37 cellular contexts compared by ENCODE assay signal in genomic region chr17:34603974-34604373, GRCh38. TPM values are rescaled to one million over a fixed set of nuclear protein-coding genes. Genes with fewer than 3 reads are reported as not detected.
"Had no signal": no experiment of that assay in that cellular context is flagged by ENCODE, and none has a peak within 500 bp of the region (broad histone marks: within the 10 kb centered on the region; RNA-seq: fewer than 3 reads in every experiment).

No MANE protein-coding gene starts in this region.

- H3K27me3 ChIP-seq: ascending aorta, cardiac muscle cell, colonic mucosa had no signal

- H3K36me3 Mint-ChIP-seq: activated CD4-positive, alpha-beta memory T cell treated with anti-CD3 and anti-CD28 coated beads for 36 hours; activated CD8-positive, alpha-beta memory T cell treated with anti-CD3 and anti-CD28 coated beads, Interleukin-2, amount 10 ng/mL, durations not matched to agents 7 days and 5 days; activated naive CD4-positive, alpha-beta T cell treated with anti-CD3 and anti-CD28 coated beads, Interleukin-2, amount 50 U/mL, for 24 hours; activated naive CD8-positive, alpha-beta T cell treated with anti-CD3 and anti-CD28 coated beads for 36 hours; brain had no signal

- H3K4me1 Mint-ChIP-seq: activated CD4-positive, alpha-beta T cell treated with anti-CD3 and anti-CD28 coated beads for 36 hours; activated CD4-positive, alpha-beta T cell treated with anti-CD3 and anti-CD28 coated beads, Interleukin-2, amount 10 ng/mL, durations not matched to agents 24 days and 14 days; activated CD8-positive, alpha-beta memory T cell treated with anti-CD3 and anti-CD28 coated beads, Interleukin-2, amount 10 ng/mL, durations not matched to agents 7 days and 5 days; activated naive CD4-positive, alpha-beta T cell treated with anti-CD3 and anti-CD28 coated beads, Interleukin-2, amount 50 U/mL, for 24 hours; activated naive CD8-positive, alpha-beta T cell treated with anti-CD3 and anti-CD28 coated beads, Interleukin-2, amount 50 U/mL, for 24 hours had no signal

- H3K36me3 ChIP-seq: ascending aorta, breast epithelium, cardiac muscle cell, colonic mucosa, esophagus squamous epithelium, gastroesophageal sphincter had no signal

- H3K9me3 ChIP-seq: ascending aorta, breast epithelium, colonic mucosa, esophagus squamous epithelium, gastroesophageal sphincter had no signal

- DNase-seq: activated CD4-positive, alpha-beta memory T cell treated with anti-CD3 and anti-CD28 coated beads for 36 hours; activated CD4-positive, alpha-beta T cell treated with anti-CD3 and anti-CD28 coated beads for 36 hours; activated CD4-positive, alpha-beta T cell treated with anti-CD3 and anti-CD28 coated beads, Interleukin-2, amount 10 ng/mL, durations not matched to agents 24 days and 14 days; activated CD4-positive, CD25-positive, alpha-beta regulatory T cell; activated CD4-positive, CD25-positive, alpha-beta regulatory T cell treated with anti-CD3 and anti-CD28 coated beads, Interleukin-2, amount 50 U/mL, for 72 hours; activated CD8-positive, alpha-beta memory T cell treated with anti-CD3 and anti-CD28 coated beads, Interleukin-2, amount 10 ng/mL, durations not matched to agents 7 days and 5 days; activated CD8-positive, alpha-beta memory T cell treated with anti-CD3 and anti-CD28 coated beads, Interleukin-2, amount 50 U/mL, for 4 hours; activated CD8-positive, alpha-beta T cell treated with anti-CD3 and anti-CD28 coated beads, Interleukin-2, amount 10 ng/mL, durations not matched to agents 7 days and 5 days; activated effector memory CD4-positive, alpha-beta T cell treated with anti-CD3 and anti-CD28 coated beads, Interleukin-2, amount 50 U/mL, for 16 hours; activated naive CD4-positive, alpha-beta T cell treated with anti-CD3 and anti-CD28 coated beads for 36 hours; activated naive CD8-positive, alpha-beta T cell treated with anti-CD3 and anti-CD28 coated beads for 36 hours; activated naive CD8-positive, alpha-beta T cell treated with anti-CD3 and anti-CD28 coated beads, Interleukin-2, amount 50 U/mL, for 24 hours; activated T-cell treated with anti-CD3 and anti-CD28 coated beads, Interleukin-2, amount 50 U/mL, for 1 hour; activated T-cell treated with anti-CD3 and anti-CD28 coated beads, Interleukin-2, amount 50 U/mL, for 48 hours; central memory CD4-positive, alpha-beta T cell; cerebellar nuclear complex; colonic mucosa; effector CD8-positive, alpha-beta T cell; esophagus squamous epithelium; foreskin melanocyte; T-helper 1 cell; T-helper 17 cell had no signal

- H3K4me1 ChIP-seq: ascending aorta, breast epithelium, colonic mucosa, esophagus squamous epithelium, gastroesophageal sphincter had no signal

- H3K27ac ChIP-seq: ascending aorta, breast epithelium, cardiac muscle cell, colonic mucosa, epithelial cell of prostate, esophagus squamous epithelium, gastroesophageal sphincter had no signal

- ATAC-seq: activated CD4-positive, alpha-beta T cell treated with anti-CD3 and anti-CD28 coated beads for 36 hours; activated CD8-positive, alpha-beta memory T cell treated with anti-CD3 and anti-CD28 coated beads, Interleukin-2, amount 10 ng/mL, durations not matched to agents 7 days and 5 days; activated CD8-positive, alpha-beta T cell treated with anti-CD3 and anti-CD28 coated beads, Interleukin-2, amount 10 ng/mL, durations not matched to agents 7 days and 5 days; activated naive CD8-positive, alpha-beta T cell treated with anti-CD3 and anti-CD28 coated beads, Interleukin-2, amount 50 U/mL, for 24 hours; gastroesophageal sphincter; T-helper 17 cell had no signal

- H3K4me3 ChIP-seq: ascending aorta, breast epithelium, cardiac muscle cell, colonic mucosa, esophagus squamous epithelium, gastroesophageal sphincter had no signal

- H3K4me3 Mint-ChIP-seq: activated CD4-positive, alpha-beta memory T cell treated with anti-CD3 and anti-CD28 coated beads for 36 hours; activated CD4-positive, alpha-beta T cell treated with anti-CD3 and anti-CD28 coated beads for 36 hours; activated CD4-positive, alpha-beta T cell treated with anti-CD3 and anti-CD28 coated beads, Interleukin-2, amount 10 ng/mL, durations not matched to agents 24 days and 14 days; activated CD8-positive, alpha-beta memory T cell treated with anti-CD3 and anti-CD28 coated beads, Interleukin-2, amount 10 ng/mL, durations not matched to agents 7 days and 5 days; activated CD8-positive, alpha-beta T cell treated with anti-CD3 and anti-CD28 coated beads, Interleukin-2, amount 10 ng/mL, durations not matched to agents 7 days and 5 days; activated naive CD4-positive, alpha-beta T cell treated with anti-CD3 and anti-CD28 coated beads for 36 hours; activated naive CD4-positive, alpha-beta T cell treated with anti-CD3 and anti-CD28 coated beads, Interleukin-2, amount 50 U/mL, for 24 hours; activated naive CD8-positive, alpha-beta T cell treated with anti-CD3 and anti-CD28 coated beads for 36 hours; activated naive CD8-positive, alpha-beta T cell treated with anti-CD3 and anti-CD28 coated beads, Interleukin-2, amount 50 U/mL, for 24 hours; activated T-helper 1 cell treated with anti-CD3 and anti-CD28 coated beads, Interleukin-12 subunit alpha, Interleukin-12 subunit beta, Interleukin-2, Interleukin-4 antibody, amounts not matched to agents 30 ng/mL and 10 ng/mL and 1 ng/mL, durations not matched to agents 14 hours and 24 hours and 36 hours; brain; T-helper 17 cell; T-helper 2 cell treated with Interferon-gamma antibody and Interleukin-4, amounts not matched to agents 5 μg/mL and 100 μg/mL, for 36 hours had no signal

- H3K9me3 Mint-ChIP-seq: activated CD4-positive, alpha-beta memory T cell treated with anti-CD3 and anti-CD28 coated beads for 36 hours; activated CD4-positive, alpha-beta T cell treated with anti-CD3 and anti-CD28 coated beads, Interleukin-2, amount 10 ng/mL, durations not matched to agents 24 days and 14 days; activated naive CD4-positive, alpha-beta T cell treated with anti-CD3 and anti-CD28 coated beads for 36 hours; activated naive CD4-positive, alpha-beta T cell treated with anti-CD3 and anti-CD28 coated beads, Interleukin-2, amount 50 U/mL, for 24 hours; activated naive CD8-positive, alpha-beta T cell treated with anti-CD3 and anti-CD28 coated beads for 36 hours; activated naive CD8-positive, alpha-beta T cell treated with anti-CD3 and anti-CD28 coated beads, Interleukin-2, amount 50 U/mL, for 24 hours; activated T-helper 1 cell treated with anti-CD3 and anti-CD28 coated beads, Interleukin-12 subunit alpha, Interleukin-12 subunit beta, Interleukin-2, Interleukin-4 antibody, amounts not matched to agents 30 ng/mL and 10 ng/mL and 1 ng/mL, durations not matched to agents 14 hours and 24 hours and 36 hours; activated T-helper 2 cell treated with anti-CD3 and anti-CD28 coated beads, Interferon-gamma antibody, Interleukin-2, Interleukin-4, amounts not matched to agents 10 μg/mL and 5 μg/mL and 100 μg/mL, durations not matched to agents 14 hours and 24 hours and 36 hours; brain; T-helper 2 cell treated with Interferon-gamma antibody and Interleukin-4, amounts not matched to agents 5 μg/mL and 100 μg/mL, for 36 hours had no signal

- H3K27ac Mint-ChIP-seq: activated CD4-positive, alpha-beta memory T cell treated with anti-CD3 and anti-CD28 coated beads for 36 hours; activated CD4-positive, alpha-beta T cell treated with anti-CD3 and anti-CD28 coated beads for 36 hours; activated CD4-positive, alpha-beta T cell treated with anti-CD3 and anti-CD28 coated beads, Interleukin-2, amount 10 ng/mL, durations not matched to agents 24 days and 14 days; activated CD8-positive, alpha-beta memory T cell treated with anti-CD3 and anti-CD28 coated beads, Interleukin-2, amount 10 ng/mL, durations not matched to agents 7 days and 5 days; activated CD8-positive, alpha-beta T cell treated with anti-CD3 and anti-CD28 coated beads, Interleukin-2, amount 10 ng/mL, durations not matched to agents 7 days and 5 days; activated naive CD4-positive, alpha-beta T cell treated with anti-CD3 and anti-CD28 coated beads for 36 hours; activated naive CD4-positive, alpha-beta T cell treated with anti-CD3 and anti-CD28 coated beads, Interleukin-2, amount 50 U/mL, for 24 hours; activated naive CD8-positive, alpha-beta T cell treated with anti-CD3 and anti-CD28 coated beads for 36 hours; activated naive CD8-positive, alpha-beta T cell treated with anti-CD3 and anti-CD28 coated beads, Interleukin-2, amount 50 U/mL, for 24 hours; activated T-helper 1 cell treated with anti-CD3 and anti-CD28 coated beads, Interleukin-12 subunit alpha, Interleukin-12 subunit beta, Interleukin-2, Interleukin-4 antibody, amounts not matched to agents 30 ng/mL and 10 ng/mL and 1 ng/mL, durations not matched to agents 14 hours and 24 hours and 36 hours; activated T-helper 2 cell treated with anti-CD3 and anti-CD28 coated beads, Interferon-gamma antibody, Interleukin-2, Interleukin-4, amounts not matched to agents 10 μg/mL and 5 μg/mL and 100 μg/mL, durations not matched to agents 14 hours and 24 hours and 36 hours; brain; T-helper 17 cell; T-helper 2 cell treated with Interferon-gamma antibody and Interleukin-4, amounts not matched to agents 5 μg/mL and 100 μg/mL, for 36 hours had no signal

RNA-seq across cellular contexts. Expression of gene TMEM132E, which starts 24.6 kb away (rescaled TPM):
- total RNA-seq: activated CD4-positive, alpha-beta memory T cell treated with anti-CD3 and anti-CD28 coated beads for 36 hours; activated CD4-positive, alpha-beta T cell treated with anti-CD3 and anti-CD28 coated beads for 36 hours; activated CD4-positive, alpha-beta T cell treated with anti-CD3 and anti-CD28 coated beads, Interleukin-2, amount 10 ng/mL, durations not matched to agents 24 days and 14 days; activated CD8-positive, alpha-beta memory T cell treated with anti-CD3 and anti-CD28 coated beads, Interleukin-2, amount 10 ng/mL, durations not matched to agents 7 days and 5 days; activated CD8-positive, alpha-beta T cell treated with anti-CD3 and anti-CD28 coated beads, Interleukin-2, amount 10 ng/mL, durations not matched to agents 7 days and 5 days; activated naive CD4-positive, alpha-beta T cell treated with anti-CD3 and anti-CD28 coated beads for 36 hours; activated T-helper 1 cell treated with anti-CD3 and anti-CD28 coated beads, Interleukin-12 subunit alpha, Interleukin-12 subunit beta, Interleukin-2, Interleukin-4 antibody, amounts not matched to agents 30 ng/mL and 10 ng/mL and 1 ng/mL, durations not matched to agents 14 hours and 24 hours and 36 hours; activated T-helper 2 cell treated with anti-CD3 and anti-CD28 coated beads, Interferon-gamma antibody, Interleukin-2, Interleukin-4, amounts not matched to agents 10 μg/mL and 5 μg/mL and 100 μg/mL, durations not matched to agents 14 hours and 24 hours and 36 hours; ascending aorta; dermis microvascular lymphatic vessel endothelial cell; endothelial cell of umbilical vein; fibroblast of lung; fibroblast of villous mesenchyme; glomerular endothelial cell; T-helper 17 cell had no signal
- polyA plus RNA-seq: endothelial cell of umbilical vein, fibroblast of lung had no signal
